Comparison of ENCODE assay signal across 8 cellular contexts in genomic region chr1:65420590-65421340, GRCh38. TPM values are rescaled to one million over a fixed set of nuclear protein-coding genes. Genes with fewer than 3 reads are reported as not detected.
A peak's percentile ranks its signal among the peaks of the same experiment; 100 is the strongest.
DNase-seq lines count a peak whose midpoint lies in the region; ATAC-seq and TF ChIP-seq lines count a peak whose summit lies in the region.

Gene LEPR (plus strand): TSS chr1:65420668. CDS start chr1:65565566, 144,898 bp downstream.
Gene LEPROT (plus strand): TSS chr1:65420668. CDS start chr1:65420725, 57 bp downstream.

- H3K9me3 ChIP-seq in mammary epithelial cell (replicated peaks; ENCODE audit: insufficient read depth, low read length): no peaks in the 10 kb centered on the region
- H3K9me3 ChIP-seq in tibial nerve: no peaks in the 10 kb centered on the region

- peak within 1 kb of the TSS; percentile 96 for H3K9ac ChIP-seq in mammary epithelial cell (ENCODE audit: insufficient read depth, low read length)

- dilution Hi-C loops in mammary epithelial cell (cut with HindIII; ENCODE audit: low sequenced_read_pairs): no loop called here

- H3K36me3 Mint-ChIP-seq in activated naive CD4-positive, alpha-beta T cell treated with anti-CD3 and anti-CD28 coated beads, Interleukin-2, amount 50 U/mL, for 24 hours: peaks cover 8% of the 10 kb centered on the region
- H3K36me3 Mint-ChIP-seq in memory B cell: peaks cover 8% of the 10 kb centered on the region

- BruUV-seq in mammary epithelial cell (replicated peaks; lab: Mats Ljungman, UMichigan): no TSS peak

- no peaks in the 10 kb centered on the region for H4K20me1 ChIP-seq in mammary epithelial cell (ENCODE audit: insufficient read depth, low read length)

- H3K4me1 Mint-ChIP-seq in activated naive CD4-positive, alpha-beta T cell treated with anti-CD3 and anti-CD28 coated beads, Interleukin-2, amount 50 U/mL, for 24 hours: peaks cover 14% of the 10 kb centered on the region
- H3K4me1 Mint-ChIP-seq in memory B cell: peaks cover 8% of the 10 kb centered on the region

- peak; percentile 47 for ATAC-seq in HG02870 (IDR thresholded peaks at IDR 0.05; ENCODE audit: unreplicated experiment)
- no peak for ATAC-seq in memory B cell (ENCODE audit: low read depth)

- peaks cover 43% of the 10 kb centered on the region for H3K79me2 ChIP-seq in mammary epithelial cell (ENCODE audit: insufficient read depth, low read length)

- in situ Hi-C loops in mammary epithelial cell (cut with MboI; ENCODE audit: low sequenced_read_pairs in 2 of 2): loop anchor here in 1 of 2 donors (25.0 kb wide), 1 partner anchor 358 kb away; no protein-coding TSS in a partner anchor

- 2% methylated on average over 20 of the region's 60 CpGs for WGBS in mammary epithelial cell (ENCODE audit: low coverage, missing lambda C conversion rate)
- WGBS in tibial nerve, 2 donors: 0% methylated on average over 25 to 47 of the region's 60 CpGs

- H2AFZ ChIP-seq in mammary epithelial cell (ENCODE audit: low read depth, low read length): peak within 1 kb of the TSS; percentile 98

- TF ChIP-seq CTCF in mammary epithelial cell (conservative IDR thresholded peaks at IDR 0.05 in 1 of 2, IDR thresholded peaks at IDR 0.05 in 1 of 2; ENCODE audit: extremely low read depth in 1 of 2, insufficient read depth in 1 of 2, low read depth in 1 of 2, low read length in 2 of 2): no peak
- peak in 1 of 5 experiments; percentile 11 for TF ChIP-seq CTCF in tibial nerve (IDR thresholded peaks at IDR 0.05)

- intact Hi-C loops in mammary epithelial cell (cut with micrococcal nuclease): loop anchor here (2.0 to 5.0 kb wide), 3 partner anchors 113 to 353 kb away; partner anchors contain the start of gene DNAJC6

- DNase-seq in activated naive CD4-positive, alpha-beta T cell treated with anti-CD3 and anti-CD28 coated beads, Interleukin-2, amount 50 U/mL, for 16 hours: no peak
- DNase-seq in NCI-H510A (lab: John Stamatoyannopoulos, UW): peak; percentile 98
- peak; percentile 60 for DNase-seq in mammary epithelial cell
- no peak for DNase-seq in memory B cell (ENCODE audit: low spot score in 2 of 2)
- DNase-seq in tibial nerve (ENCODE audit: low spot score in 2 of 2): peak in 1 of 2 donors; percentile 8
- DNase-seq in SK-N-DZ (ENCODE audit: low spot score): no peak

- H3K36me3 ChIP-seq in mammary epithelial cell (ENCODE audit: insufficient read depth, low read length): no peaks in the 10 kb centered on the region
- peaks cover 0 to 7% (median 0%) of the 10 kb centered on the region in 3 donors for H3K36me3 ChIP-seq in tibial nerve

- H3K9me3 Mint-ChIP-seq in activated naive CD4-positive, alpha-beta T cell treated with anti-CD3 and anti-CD28 coated beads, Interleukin-2, amount 50 U/mL, for 24 hours: no peaks in the 10 kb centered on the region
- H3K9me3 Mint-ChIP-seq in memory B cell: no peaks in the 10 kb centered on the region

- peak in 1 of 2 donors; percentile 94 for TF ChIP-seq EP300 in tibial nerve (IDR thresholded peaks at IDR 0.05)

- peak within 1 kb of the TSS; percentile 88 for H3K4me3 Mint-ChIP-seq in activated naive CD4-positive, alpha-beta T cell treated with anti-CD3 and anti-CD28 coated beads, Interleukin-2, amount 50 U/mL, for 24 hours
- no peak within 1 kb of the TSS for H3K4me3 Mint-ChIP-seq in memory B cell

- H3K27me3 ChIP-seq in mammary epithelial cell (ENCODE audit: insufficient read depth, low read length) (no peaks in the 10 kb centered on the region), tibial nerve (no peaks in the 10 kb centered on the region)

- TF ChIP-seq POLR2A in tibial nerve (IDR thresholded peaks at IDR 0.05): peak; percentile 80 to 89

- H3K4me1 ChIP-seq in mammary epithelial cell (ENCODE audit: insufficient read depth, low read length) (peaks cover 66% of the 10 kb centered on the region), tibial nerve (peaks cover 0 to 41% (median 23%) of the 10 kb centered on the region in 4 donors)

- peak within 1 kb of the TSS; percentile 80 for H3K27ac Mint-ChIP-seq in activated naive CD4-positive, alpha-beta T cell treated with anti-CD3 and anti-CD28 coated beads, Interleukin-2, amount 50 U/mL, for 24 hours
- H3K27ac Mint-ChIP-seq in memory B cell: peak within 1 kb of the TSS; percentile 64

- CTCF ChIA-PET in mammary epithelial cell (lab: Charles Lee; ENCODE audit: low non-redundant PET): interaction anchor here (0.9 kb wide), 1 partner anchor 38 kb away, joined by 3 read pairs; no protein-coding TSS in a partner anchor

- H3K4me3 ChIP-seq in mammary epithelial cell (replicated peaks in 1 of 3; ENCODE audit: insufficient read depth in 1 of 3, low read depth in 2 of 3, low read length in 3 of 3) (peak within 1 kb of the TSS; percentile 56 to 93 (median 86)), tibial nerve (peak within 1 kb of the TSS; percentile 75 to 97 (median 86))

- no peaks in the 10 kb centered on the region for H3K27me3 Mint-ChIP-seq in activated naive CD4-positive, alpha-beta T cell treated with anti-CD3 and anti-CD28 coated beads, Interleukin-2, amount 50 U/mL, for 24 hours
- no peaks in the 10 kb centered on the region for H3K27me3 Mint-ChIP-seq in memory B cell

- H3K27ac ChIP-seq in mammary epithelial cell (ENCODE audit: insufficient read depth, low read depth, low read length) (peak within 1 kb of the TSS; percentile 96), tibial nerve (peak within 1 kb of the TSS; percentile 93 to 100 (median 96))

- peak within 1 kb of the TSS; percentile 93 for H3K4me2 ChIP-seq in mammary epithelial cell (ENCODE audit: insufficient read depth, low read depth, low read length)

RNA-seq across cellular contexts. Expression of gene LEPR, which starts in this region (rescaled TPM):
- total RNA-seq in mammary epithelial cell: 10 to 100 TPM in 1 of 2 donors, 1 to 10 TPM in 1; 3.5 to 14.5 TPM
- polyA plus RNA-seq in mammary epithelial cell: 2.9 TPM
- polyA minus RNA-seq in mammary epithelial cell: 2.6 TPM
- total RNA-seq in tibial nerve: 100 to 1,000 TPM in 1 of 4 donors, 10 to 100 TPM in 3; 28.2 to 108 (median 43.7) TPM
- 0.96 and 1.8 TPM in 2 replicates for polyA plus RNA-seq in SK-N-DZ (2014; cell fraction: cytosol; rRNA removed)
- 0.95 and 1.6 TPM in 2 replicates for polyA plus RNA-seq in SK-N-DZ (2014; cell fraction: nucleus; rRNA removed)

RNA-seq across cellular contexts. Expression of gene LEPROT, which starts in this region (rescaled TPM):
- total RNA-seq in mammary epithelial cell (10 to 100 TPM; 55.1 to 88.7 TPM), tibial nerve (10 to 100 TPM; 53.0 to 77.7 (median 67.9) TPM)
- 29.5 TPM for polyA plus RNA-seq in mammary epithelial cell
- polyA minus RNA-seq in mammary epithelial cell: 16.1 TPM
- polyA plus RNA-seq in SK-N-DZ (2014; cell fraction: cytosol; rRNA removed): 19.8 and 25.6 TPM in 2 replicates
- polyA plus RNA-seq in SK-N-DZ (2014; cell fraction: nucleus; rRNA removed): 20.2 and 30.9 TPM in 2 replicates

Comparison
In these comparisons a context has a peak if more than half of its experiments do, and no peak if none do; other contexts are left out.
1. DNase-seq: peak in NCI-H510A (single experiment) and mammary epithelial cell (single experiment); none in activated naive CD4-positive, alpha-beta T cell treated with anti-CD3 and anti-CD28 coated beads, Interleukin-2, amount 50 U/mL, for 16 hours (single experiment), memory B cell (0 of 2) and SK-N-DZ (single experiment).